Comparison of ENCODE assay signal across 29 cellular contexts in genomic region chr11:66983275-66983924, GRCh38. TPM values are rescaled to one million over a fixed set of nuclear protein-coding genes. Genes with fewer than 3 reads are reported as not detected.
"Had no signal": no experiment of that assay in that cellular context is flagged by ENCODE, and none has a peak within 500 bp of the region (broad histone marks: within the 10 kb centered on the region; RNA-seq: fewer than 3 reads in every experiment).

No MANE protein-coding gene starts in this region.

- ATAC-seq: activated CD4-positive, CD25-positive, alpha-beta regulatory T cell treated with anti-CD3 and anti-CD28 coated beads, Interleukin-2, amount 50 U/mL, for 24 hours; activated CD8-positive, alpha-beta memory T cell treated with anti-CD3 and anti-CD28 coated beads, Interleukin-2, amount 10 ng/mL, durations not matched to agents 7 days and 5 days; stimulated activated memory B cell treated with anti-CD40 and anti-IgM and Interleukin-4, amounts not matched to agents 10 μg/mL and 1 μg/mL and 100 μg/mL, for 72 hours had no signal

- H3K4me3 ChIP-seq: left ventricle myocardium inferior, pancreas, psoas muscle, right atrium auricular region, stomach, suprapubic skin, tibial nerve had no signal

- H3K9me3 ChIP-seq: neutrophil, pancreas, suprapubic skin had no signal

- H3K27ac ChIP-seq: left ventricle myocardium inferior, neutrophil, psoas muscle, right atrium auricular region, stomach, suprapubic skin, tibial nerve had no signal

- H3K27me3 ChIP-seq: pancreas, right atrium auricular region, stomach, suprapubic skin, tibial nerve had no signal

- H3K36me3 ChIP-seq: neutrophil, pancreas, right atrium auricular region, stomach, suprapubic skin, tibial nerve had no signal

- DNase-seq: activated CD4-positive, alpha-beta memory T cell treated with anti-CD3 and anti-CD28 coated beads, Interleukin-2, amount 10 ng/mL, durations not matched to agents 7 days and 5 days; activated CD4-positive, alpha-beta T cell treated with anti-CD3 and anti-CD28 coated beads, Interleukin-2, amount 10 ng/mL, durations not matched to agents 24 days and 14 days; activated CD8-positive, alpha-beta memory T cell treated with anti-CD3 and anti-CD28 coated beads, Interleukin-2, amount 10 ng/mL, durations not matched to agents 7 days and 5 days; activated effector memory CD4-positive, alpha-beta T cell treated with anti-CD3 and anti-CD28 coated beads, Interleukin-2, amount 50 U/mL, for 16 hours; activated naive CD4-positive, alpha-beta T cell treated with anti-CD3 and anti-CD28 coated beads, Interleukin-2, amount 10 ng/mL, durations not matched to agents 7 days and 5 days; activated T-cell treated with anti-CD3 and anti-CD28 coated beads for 4 hours; amygdala; caudate nucleus; effector memory CD4-positive, alpha-beta T cell; foreskin melanocyte; left ventricle myocardium inferior; psoas muscle; stimulated activated CD4-positive, alpha-beta T cell treated with anti-CD3 and anti-CD28 coated beads, Interleukin-12 subunit alpha, Interleukin-12 subunit beta, amount 100 ng/mL, for 4 hours; T-helper 2 cell had no signal

RNA-seq across cellular contexts. Expression of gene C11orf86, which starts 8.3 kb away (rescaled TPM):
- total RNA-seq: activated CD4-positive, alpha-beta memory T cell treated with anti-CD3 and anti-CD28 coated beads, Interleukin-2, amount 10 ng/mL, durations not matched to agents 7 days and 5 days; activated CD4-positive, alpha-beta T cell treated with anti-CD3 and anti-CD28 coated beads, Interleukin-2, amount 10 ng/mL, durations not matched to agents 24 days and 14 days; activated CD8-positive, alpha-beta memory T cell treated with anti-CD3 and anti-CD28 coated beads, Interleukin-2, amount 10 ng/mL, durations not matched to agents 7 days and 5 days; dermis blood vessel endothelial cell; endothelial cell of umbilical vein; esophagus mucosa; left ventricle myocardium inferior; mononuclear cell; myocyte; psoas muscle; right atrium auricular region; skeletal muscle tissue; suprapubic skin; tibial nerve; urinary bladder had no signal
- polyA plus RNA-seq: endothelial cell of umbilical vein, urinary bladder had no signal

RNA-seq across cellular contexts. Expression of gene SYT12, which starts 39.5 kb away (rescaled TPM):
- total RNA-seq: activated CD4-positive, alpha-beta memory T cell treated with anti-CD3 and anti-CD28 coated beads, Interleukin-2, amount 10 ng/mL, durations not matched to agents 7 days and 5 days; activated CD4-positive, alpha-beta T cell treated with anti-CD3 and anti-CD28 coated beads, Interleukin-2, amount 10 ng/mL, durations not matched to agents 24 days and 14 days; activated CD8-positive, alpha-beta memory T cell treated with anti-CD3 and anti-CD28 coated beads, Interleukin-2, amount 10 ng/mL, durations not matched to agents 7 days and 5 days; endothelial cell of umbilical vein; myocyte; skeletal muscle tissue; stomach had no signal
- polyA plus RNA-seq: endothelial cell of umbilical vein had no signal
